ENCODE assay signal across 10 cellular contexts in the genomic region with DNA sequence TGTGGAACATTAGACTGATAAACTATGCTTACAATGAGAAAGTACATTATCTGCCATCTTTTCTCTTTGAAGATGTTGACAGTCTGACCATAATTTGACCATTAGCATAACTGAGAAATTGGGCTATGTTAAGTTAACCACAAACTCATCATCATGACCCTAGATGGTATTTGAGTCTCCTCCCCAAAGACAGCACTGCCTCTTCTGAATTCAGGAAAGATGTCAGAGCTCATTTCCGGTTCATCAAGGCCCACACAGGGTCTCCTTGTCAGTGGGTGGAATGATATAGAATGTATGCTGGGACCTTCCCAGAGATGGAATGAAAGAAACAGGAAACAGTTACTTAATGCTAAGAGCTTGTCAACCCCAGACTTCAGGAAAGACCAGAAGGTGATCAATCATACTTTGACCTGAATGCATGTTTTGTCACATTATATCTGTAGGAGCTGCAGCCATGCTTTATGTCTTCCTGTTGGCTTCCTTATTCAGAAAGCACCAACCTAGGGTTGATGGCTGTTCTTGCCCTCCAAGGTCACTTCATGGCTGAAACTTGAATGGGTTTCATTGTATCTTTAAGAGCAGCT.
DNase-seq lines count a peak whose midpoint lies in the region; FAIRE-seq and TF ChIP-seq lines count a peak whose summit lies in the region.
"Had no signal": no experiment of that assay in that cellular context is flagged by ENCODE, and none has a peak within 500 bp of the region (broad histone marks: within the 10 kb centered on the region; RNA-seq: fewer than 3 reads in every experiment).

No MANE protein-coding gene starts in this region.

- H3K9me3 ChIP-seq in SJSA1 (replicated peaks): no peaks in the 10 kb centered on the region

- H3K4me3 ChIP-seq in GM08714 (ENCODE audit: low read length) (peak overlapping the region; percentile 39; the same call in 1 of the 2 replicates), SJSA1 (no peak overlapping the region), coronary artery (no peak overlapping the region)

- H3K27me3 Mint-ChIP-seq in mesothelial cell of epicardium (ENCODE audit: low read depth): peaks cover 17% of the 10 kb centered on the region
- peaks cover 3% of the 10 kb centered on the region for H3K27me3 Mint-ChIP-seq in activated T-helper 1 cell treated with anti-CD3 and anti-CD28 coated beads, Interleukin-12 subunit alpha, Interleukin-12 subunit beta, Interleukin-2, Interleukin-4 antibody, amounts not matched to agents 30 ng/mL and 10 ng/mL and 1 ng/mL, durations not matched to agents 14 hours and 24 hours and 36 hours (ENCODE audit: insufficient read depth)

- no peaks in the 10 kb centered on the region for H3K36me3 ChIP-seq in SJSA1

- peak; percentile 27 for FAIRE-seq in H54 (lab: Jason Lieb, UNC)

- H3K27ac ChIP-seq in SJSA1 (peak overlapping the region; percentile 43), coronary artery (no peak overlapping the region)

- TF ChIP-seq POLR2A in H54 (IDR thresholded peaks at IDR 0.05; ENCODE audit: low read depth, low read length): no peak

- no peak for TF ChIP-seq CTCF in mesothelial cell of epicardium (IDR thresholded peaks at IDR 0.05; ENCODE audit: unreplicated experiment)
- TF ChIP-seq CTCF in coronary artery (IDR thresholded peaks at IDR 0.05): no peak

- H3K27me3 ChIP-seq in SJSA1 (replicated peaks): no peaks in the 10 kb centered on the region

- no peaks in the 10 kb centered on the region for H3K36me3 Mint-ChIP-seq in mesothelial cell of epicardium
- no peaks in the 10 kb centered on the region for H3K36me3 Mint-ChIP-seq in activated T-helper 1 cell treated with anti-CD3 and anti-CD28 coated beads, Interleukin-12 subunit alpha, Interleukin-12 subunit beta, Interleukin-2, Interleukin-4 antibody, amounts not matched to agents 30 ng/mL and 10 ng/mL and 1 ng/mL, durations not matched to agents 14 hours and 24 hours and 36 hours (ENCODE audit: low read depth)

- DNase-seq in H54 (ENCODE audit: insufficient read length, low spot score): no peak
- DNase-seq in SJSA1 (ENCODE audit: low read depth in 1 of 2, low spot score in 2 of 2): no peak
- no peak for DNase-seq in mesothelial cell of epicardium (ENCODE audit: low spot score in 2 of 2, unreplicated experiment in 2 of 2)
- no peak for DNase-seq in coronary artery (ENCODE audit: low spot score)
- DNase-seq in HK-2 (ENCODE audit: unreplicated experiment): no peak
- DNase-seq in retina: no peak
- DNase-seq in activated T-helper 1 cell treated with anti-CD3 and anti-CD28 coated beads, Interleukin-12 subunit alpha, Interleukin-12 subunit beta, Interleukin-2, Interleukin-4 antibody, amounts not matched to agents 30 ng/mL and 10 ng/mL and 1 ng/mL, durations not matched to agents 14 hours and 24 hours and 36 hours (ENCODE audit: low spot score): no peak
- DNase-seq: Right ventricle myocardium superior had no signal

- peak overlapping the region; percentile 54 for H3K27ac Mint-ChIP-seq in mesothelial cell of epicardium
- H3K27ac Mint-ChIP-seq in activated T-helper 1 cell treated with anti-CD3 and anti-CD28 coated beads, Interleukin-12 subunit alpha, Interleukin-12 subunit beta, Interleukin-2, Interleukin-4 antibody, amounts not matched to agents 30 ng/mL and 10 ng/mL and 1 ng/mL, durations not matched to agents 14 hours and 24 hours and 36 hours: no peak overlapping the region
- H3K27ac Mint-ChIP-seq: stimulated activated naive CD8-positive, alpha-beta T cell treated with anti-CD3 and anti-CD28 coated beads, Interleukin-15, Interleukin-2, amounts not matched to agents 100 ng/mL and 50 ng/mL, for 24 hours had no signal

- peaks cover 61% of the 10 kb centered on the region for H3K4me1 ChIP-seq in SJSA1 (replicated peaks)

- H3K9me3 Mint-ChIP-seq in mesothelial cell of epicardium: no peaks in the 10 kb centered on the region
- H3K9me3 Mint-ChIP-seq in activated T-helper 1 cell treated with anti-CD3 and anti-CD28 coated beads, Interleukin-12 subunit alpha, Interleukin-12 subunit beta, Interleukin-2, Interleukin-4 antibody, amounts not matched to agents 30 ng/mL and 10 ng/mL and 1 ng/mL, durations not matched to agents 14 hours and 24 hours and 36 hours: no peaks in the 10 kb centered on the region
- H3K9me3 Mint-ChIP-seq: stimulated activated naive CD8-positive, alpha-beta T cell treated with anti-CD3 and anti-CD28 coated beads, Interleukin-15, Interleukin-2, amounts not matched to agents 100 ng/mL and 50 ng/mL, for 24 hours had no signal

- intact Hi-C loops in activated T-helper 1 cell treated with anti-CD3 and anti-CD28 coated beads, Interleukin-12 subunit alpha, Interleukin-12 subunit beta, Interleukin-2, Interleukin-4 antibody, amounts not matched to agents 30 ng/mL and 10 ng/mL and 1 ng/mL, durations not matched to agents 14 hours and 24 hours and 36 hours (cut with micrococcal nuclease): no loop called here

- H3K4me3 Mint-ChIP-seq in mesothelial cell of epicardium: no peak overlapping the region
- no peak overlapping the region for H3K4me3 Mint-ChIP-seq in activated T-helper 1 cell treated with anti-CD3 and anti-CD28 coated beads, Interleukin-12 subunit alpha, Interleukin-12 subunit beta, Interleukin-2, Interleukin-4 antibody, amounts not matched to agents 30 ng/mL and 10 ng/mL and 1 ng/mL, durations not matched to agents 14 hours and 24 hours and 36 hours
- H3K4me3 Mint-ChIP-seq: stimulated activated naive CD8-positive, alpha-beta T cell treated with anti-CD3 and anti-CD28 coated beads, Interleukin-15, Interleukin-2, amounts not matched to agents 100 ng/mL and 50 ng/mL, for 24 hours had no signal

- peaks cover 41% of the 10 kb centered on the region for H3K4me1 Mint-ChIP-seq in mesothelial cell of epicardium
- H3K4me1 Mint-ChIP-seq in activated T-helper 1 cell treated with anti-CD3 and anti-CD28 coated beads, Interleukin-12 subunit alpha, Interleukin-12 subunit beta, Interleukin-2, Interleukin-4 antibody, amounts not matched to agents 30 ng/mL and 10 ng/mL and 1 ng/mL, durations not matched to agents 14 hours and 24 hours and 36 hours (ENCODE audit: low read depth): peaks cover 5% of the 10 kb centered on the region
